12 cellular contexts compared by ENCODE assay signal in genomic region chr5:126355940-126356339, GRCh38.
A peak's percentile ranks its signal among the peaks of the same experiment; 100 is the strongest.
DNase-seq lines count a peak whose midpoint lies in the region; ATAC-seq and TF ChIP-seq lines count a peak whose summit lies in the region.
"Had no signal": no experiment of that assay in that cellular context is flagged by ENCODE, and none has a peak within 500 bp of the region (broad histone marks: within the 10 kb centered on the region; RNA-seq: fewer than 3 reads in every experiment).

No MANE protein-coding gene starts in this region.

- POLR2A ChIA-PET in activated B cell treated with CpG ODN at 0.5 μM for 24 hours (lab: Charles Lee) = no interaction called here

- peak; percentile 35 for ATAC-seq in HG03378 (IDR thresholded peaks at IDR 0.05; ENCODE audit: unreplicated experiment)
- ATAC-seq in activated B cell treated with CpG ODN at 0.5 μM for 24 hours (ENCODE audit: low read depth) = peak; percentile 49
- ATAC-seq in sciatic nerve = no peak
- ATAC-seq: activated naive CD8-positive, alpha-beta T cell treated with anti-CD3 and anti-CD28 coated beads, Interleukin-2, amount 50 U/mL, for 24 hours had no signal

- H3K4me1 Mint-ChIP-seq in activated B cell treated with CpG ODN at 0.5 μM for 24 hours = peaks cover 4% of the 10 kb centered on the region

- DNase-seq in SIG-M5 treated with dmso at 0.1 percent for 504 hours (lab: John Stamatoyannopoulos, UW; ENCODE audit: unreplicated experiment) (peak; percentile 28), SIG-M5 (lab: John Stamatoyannopoulos, UW) (no peak), activated B cell treated with CpG ODN at 0.5 μM for 24 hours (no peak), AG08395 (ENCODE audit: low spot score) (no peak), sciatic nerve (ENCODE audit: low spot score) (no peak)
- no peak for DNase-seq in activated effector memory CD4-positive, alpha-beta T cell treated with anti-CD3 and anti-CD28 coated beads, Interleukin-2, amount 50 U/mL, for 16 hours
- no peak for DNase-seq in activated CD8-positive, alpha-beta memory T cell treated with anti-CD3 and anti-CD28 coated beads for 24 hours
- DNase-seq: activated CD8-positive, alpha-beta memory T cell treated with anti-CD3 and anti-CD28 coated beads, Interleukin-2, amount 50 U/mL, for 48 hours; activated naive CD8-positive, alpha-beta T cell treated with anti-CD3 and anti-CD28 coated beads, Interleukin-2, amount 50 U/mL, for 24 hours; NCI-H2171 treated with DMSO at 0.1 percent for 48 hours; testis had no signal

- no peak overlapping the region for H3K4me3 Mint-ChIP-seq in activated B cell treated with CpG ODN at 0.5 μM for 24 hours
- H3K4me3 Mint-ChIP-seq: activated naive CD8-positive, alpha-beta T cell treated with anti-CD3 and anti-CD28 coated beads, Interleukin-2, amount 50 U/mL, for 24 hours had no signal

- peaks cover 28% of the 10 kb centered on the region for H3K27me3 Mint-ChIP-seq in activated B cell treated with CpG ODN at 0.5 μM for 24 hours
- H3K27me3 Mint-ChIP-seq: activated naive CD8-positive, alpha-beta T cell treated with anti-CD3 and anti-CD28 coated beads, Interleukin-2, amount 50 U/mL, for 24 hours had no signal

- H3K36me3 Mint-ChIP-seq in activated B cell treated with CpG ODN at 0.5 μM for 24 hours (ENCODE audit: low read depth) = no peaks in the 10 kb centered on the region

- no peak overlapping the region for H3K27ac Mint-ChIP-seq in activated B cell treated with CpG ODN at 0.5 μM for 24 hours
- H3K27ac Mint-ChIP-seq: activated naive CD8-positive, alpha-beta T cell treated with anti-CD3 and anti-CD28 coated beads, Interleukin-2, amount 50 U/mL, for 24 hours had no signal

- CTCF ChIA-PET in activated B cell treated with CpG ODN at 0.5 μM for 24 hours (lab: Charles Lee) = interaction anchor here (1.0 to 1.5 kb wide), 3 partner anchors 144 to 245 kb away, joined by 3 to 5 read pairs (median 3); partner anchors contain the start of gene PHAX

- no peaks in the 10 kb centered on the region for H3K9me3 Mint-ChIP-seq in activated B cell treated with CpG ODN at 0.5 μM for 24 hours
- H3K9me3 Mint-ChIP-seq: activated naive CD8-positive, alpha-beta T cell treated with anti-CD3 and anti-CD28 coated beads, Interleukin-2, amount 50 U/mL, for 24 hours had no signal

- TF ChIP-seq CTCF in activated B cell treated with CpG ODN at 0.5 μM for 24 hours (IDR thresholded peaks at IDR 0.05) = no peak

- intact Hi-C loops in activated B cell treated with CpG ODN at 0.5 μM for 24 hours (cut with micrococcal nuclease) (loop anchor here (2.0 kb wide), 1 partner anchor 145 kb away; no protein-coding TSS in a partner anchor), sciatic nerve (cut with DNase I) (no loop called here)
